In the genomic region with DNA sequence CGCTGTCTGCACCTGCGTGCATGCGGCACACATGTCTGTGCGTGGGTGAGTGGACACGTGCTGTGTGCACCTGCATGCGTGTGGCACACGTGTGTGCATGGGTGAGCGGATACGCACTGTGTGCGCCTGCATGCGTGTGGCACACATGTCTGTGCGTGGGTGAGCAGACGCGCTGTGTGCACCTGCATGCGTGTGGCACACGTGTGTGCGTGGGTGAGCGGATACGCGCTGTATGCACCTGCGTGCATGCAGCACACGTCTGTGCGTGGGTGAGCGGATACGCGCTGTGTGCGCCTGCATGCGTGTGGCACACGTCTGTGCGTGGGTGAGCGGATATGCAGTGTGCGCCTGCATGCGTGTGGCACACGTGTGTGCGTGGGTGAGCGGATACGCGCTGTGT, we compare ENCODE assay signal across 2 cellular contexts.
TF ChIP-seq lines count a peak whose summit lies in the region.

No MANE protein-coding gene starts in this region.

TF ChIP-seq in HEK293, 187 proteins besides CTCF, POLR2A, EP300 and RAD21:
- no peak for TF ChIP-seq ZNF560 (tag by site-specific recombination; IDR thresholded peaks at IDR 0.05; ENCODE audit: borderline replicate concordance)
- TF ChIP-seq EGR2 (tag by site-specific recombination; IDR thresholded peaks at IDR 0.05; ENCODE audit: low read depth), result peak; percentile 16; the same call in 1 of the 2 replicates
- no peak for TF ChIP-seq ZNF610 (tag by site-specific recombination; IDR thresholded peaks at IDR 0.05; ENCODE audit: borderline replicate concordance)
- TF ChIP-seq HOXA7 (CRISPR knock-in tag; IDR thresholded peaks at IDR 0.05; ENCODE audit: borderline replicate concordance), result no peak
- TF ChIP-seq ZNF776 (tag by site-specific recombination; IDR thresholded peaks at IDR 0.05; ENCODE audit: borderline replicate concordance), result no peak
- TF ChIP-seq ZNF426 (tag by site-specific recombination; IDR thresholded peaks at IDR 0.05), result no peak

TF ChIP-seq in SK-N-SH, 30 proteins besides CTCF, POLR2A, EP300 and RAD21:
- no peak for TF ChIP-seq GATA2 (CRISPR knock-in tag; IDR thresholded peaks at IDR 0.05)
- no peak for TF ChIP-seq RFX5 (IDR thresholded peaks at IDR 0.05; ENCODE audit: low read length)
- TF ChIP-seq RXRA (IDR thresholded peaks at IDR 0.05; ENCODE audit: borderline replicate concordance, low read depth), result no peak
- no peak for TF ChIP-seq ELF1 (IDR thresholded peaks at IDR 0.05)
- TF ChIP-seq, protein P1, sequence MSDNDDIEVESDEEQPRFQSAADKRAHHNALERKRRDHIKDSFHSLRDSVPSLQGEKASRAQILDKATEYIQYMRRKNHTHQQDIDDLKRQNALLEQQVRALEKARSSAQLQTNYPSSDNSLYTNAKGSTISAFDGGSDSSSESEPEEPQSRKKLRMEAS (IDR thresholded peaks at IDR 0.05; ENCODE audit: low read depth), result no peak
- TF ChIP-seq YY1 (IDR thresholded peaks at IDR 0.05; ENCODE audit: low read depth), result no peak
- TF ChIP-seq TEAD4 (IDR thresholded peaks at IDR 0.05; ENCODE audit: borderline replicate concordance, insufficient read depth), result no peak
- TF ChIP-seq NFIC (IDR thresholded peaks at IDR 0.05; ENCODE audit: borderline replicate concordance), result no peak
- TF ChIP-seq NRF1 (IDR thresholded peaks at IDR 0.05; ENCODE audit: low read depth, low read length), result no peak
